Comparison of ENCODE assay signal across 1 cellular context in genomic region chr7:2803342-2803692, GRCh38.
TF ChIP-seq lines count a peak whose summit lies in the region.

No MANE protein-coding gene starts in this region.

TF ChIP-seq in GM23338, 12 proteins besides CTCF, POLR2A, EP300 and RAD21 (continued from another document):
- TF ChIP-seq REST (IDR thresholded peaks at IDR 0.05; ENCODE audit: unreplicated experiment) (no peak), ZNF462 (CRISPR knock-in tag; IDR thresholded peaks at IDR 0.05) (no peak), ZNF331 (CRISPR knock-in tag; IDR thresholded peaks at IDR 0.05; ENCODE audit: low read depth) (no peak), POLR2AphosphoS5 (IDR thresholded peaks at IDR 0.05; ENCODE audit: low read depth) (no peak), JUNB (IDR thresholded peaks at IDR 0.05; ENCODE audit: unreplicated experiment) (no peak)
